ENCODE assay signal across 21 cellular contexts in genomic region chr21:45516671-45517151, GRCh38. TPM values are rescaled to one million over a fixed set of nuclear protein-coding genes. Genes with fewer than 3 reads are reported as not detected.
DNase-seq lines count a peak whose midpoint lies in the region; ATAC-seq, FAIRE-seq and TF ChIP-seq lines count a peak whose summit lies in the region.
"Had no signal": no experiment of that assay in that cellular context is flagged by ENCODE, and none has a peak within 500 bp of the region (broad histone marks: within the 10 kb centered on the region; RNA-seq: fewer than 3 reads in every experiment).

No MANE protein-coding gene starts in this region.

- TF ChIP-seq CTCF in H1 (IDR thresholded peaks at IDR 0.05; ENCODE audit: control extremely low read depth in 1 of 3, insufficient read depth in 1 of 3, low read depth in 1 of 3, low read length in 3 of 3) (no peak), mucosa of descending colon (IDR thresholded peaks at IDR 0.05) (no peak)

- H3K27me3 ChIP-seq in H1 (replicated peaks in 1 of 4; ENCODE audit: control insufficient read depth in 3 of 4, extremely low read depth in 1 of 4, insufficient read depth in 3 of 4, low read length in 3 of 4), result no peaks in the 10 kb centered on the region
- H3K27me3 ChIP-seq: gastroesophageal sphincter had no signal

- H3K27ac ChIP-seq in H1 (ENCODE audit: low read depth, low read length), result no peak overlapping the region
- H3K27ac ChIP-seq: gastroesophageal sphincter had no signal

- H3K9me3 ChIP-seq in H1 (ENCODE audit: insufficient read depth in 2 of 2, low read depth in 1 of 2, low read length in 1 of 2) (peaks cover 0 to 22% of the 10 kb centered on the region in 2 experiments), mucosa of descending colon (peaks cover 31% of the 10 kb centered on the region)

- H2AK5ac ChIP-seq in H1 (ENCODE audit: low read depth, low read length), result no peak overlapping the region

- H2BK20ac ChIP-seq in H1 (ENCODE audit: low read length), result no peak overlapping the region

- H3K9me3 Mint-ChIP-seq in stimulated activated naive CD8-positive, alpha-beta T cell treated with anti-CD3 and anti-CD28 coated beads, Interleukin-15, amount 100 ng/mL, for 72 hours, result peaks cover 38 to 43% of the 10 kb centered on the region in 2 donors

- H3K18ac ChIP-seq in H1 (ENCODE audit: extremely low read depth, low read length), result no peak overlapping the region

- H4K91ac ChIP-seq in H1 (replicated peaks; ENCODE audit: insufficient read length, low read length), result no peak overlapping the region

- CTCF ChIA-PET in H1 (lab: Charles Lee; ENCODE audit: partially characterized antibody), result interaction anchor here (0.9 to 1.2 kb wide), 4 partner anchors 9 to 227 kb away, joined by 3 to 4 read pairs (median 3); no protein-coding TSS in a partner anchor

- H4K8ac ChIP-seq in H1 (ENCODE audit: extremely low read depth, insufficient read depth, low read length), result no peak overlapping the region

- no peak overlapping the region for H3K9ac ChIP-seq in H1 (replicated peaks in 1 of 4; ENCODE audit: extremely low read depth in 1 of 4, low read depth in 3 of 4, low read length in 3 of 4)

- intact Hi-C loops in mucosa of descending colon (cut with DNase I, micrococcal nuclease), result no loop called here

- POLR2A ChIA-PET in H1 (lab: Charles Lee; ENCODE audit: partially characterized antibody), result interaction anchor here (0.7 to 2.5 kb wide), 4 partner anchors 12 to 34 kb away, joined by 3 to 11 read pairs (median 4); no protein-coding TSS in a partner anchor

- peaks cover 46% of the 10 kb centered on the region for H3K4me1 Mint-ChIP-seq in stimulated activated naive CD8-positive, alpha-beta T cell treated with anti-CD3 and anti-CD28 coated beads, Interleukin-15, amount 100 ng/mL, for 72 hours
- H3K4me1 Mint-ChIP-seq: H9, memory B cell had no signal

- H4K20me1 ChIP-seq in H1 (replicated peaks in 1 of 2; ENCODE audit: control insufficient read depth in 1 of 2, insufficient read depth in 2 of 2, low read length in 2 of 2), result peaks cover 8 to 23% of the 10 kb centered on the region in 2 experiments

- H3K36me3 ChIP-seq in H1 (ENCODE audit: control insufficient read depth in 2 of 4, insufficient read depth in 4 of 4, low read length in 3 of 4) (peaks cover 0 to 35% (median 18%) of the 10 kb centered on the region in 4 experiments; a peak in 6 of 8 replicates), mucosa of descending colon (ENCODE audit: low read depth) (no peaks in the 10 kb centered on the region)

- H2BK5ac ChIP-seq in H1 (ENCODE audit: low read depth, low read length), result 0 out of 2 replicates have a peak overlapping the region, but pooled peaks have one; percentile 30

- ATAC-seq in stimulated activated naive CD8-positive, alpha-beta T cell treated with anti-CD3 and anti-CD28 coated beads, Interleukin-15, amount 100 ng/mL, for 72 hours, result no peak
- ATAC-seq in stimulated activated naive CD8-positive, alpha-beta T cell treated with anti-CD3 and anti-CD28 coated beads, Interleukin-15, Interleukin-2, amounts not matched to agents 100 U/mL and 50 U/mL, for 24 hours, result no peak
- ATAC-seq in mucosa of descending colon (no peak), GM19467 (IDR thresholded peaks at IDR 0.05; ENCODE audit: unreplicated experiment) (no peak), HG03135 (IDR thresholded peaks at IDR 0.05; ENCODE audit: unreplicated experiment) (no peak), GM21528 (IDR thresholded peaks at IDR 0.05; ENCODE audit: low FRiP score, unreplicated experiment) (no peak)
- ATAC-seq: esophagus mucosa, gastroesophageal sphincter had no signal

- H3K23ac ChIP-seq in H1 (ENCODE audit: insufficient read length), result no peak overlapping the region

- TF ChIP-seq EP300 in H1 (IDR thresholded peaks at IDR 0.05; ENCODE audit: borderline replicate concordance in 1 of 2, low read depth in 2 of 2, low read length in 2 of 2), result no peak

- no peak overlapping the region for H2BK12ac ChIP-seq in H1 (ENCODE audit: low read depth, low read length)

- no peak for DNase-seq in stimulated activated naive CD8-positive, alpha-beta T cell treated with anti-CD3 and anti-CD28 coated beads, Interleukin-15, amount 100 ng/mL, for 72 hours
- DNase-seq in stimulated activated naive CD8-positive, alpha-beta T cell treated with anti-CD3 and anti-CD28 coated beads, Interleukin-15, Interleukin-2, amounts not matched to agents 100 U/mL and 50 U/mL, for 24 hours, result no peak
- DNase-seq in H1 (ENCODE audit: low read depth in 1 of 2, low spot score in 2 of 2), result no peak
- DNase-seq in mucosa of descending colon, result peak in 2 of 3 donors; percentile 6 to 39
- DNase-seq: effector CD4-positive, alpha-beta T cell; H9; NCI-H1105 treated with DMSO at 0.1 percent for 48 hours; NCI-H2107; NCI-H510A; NK-92 treated with Interleukin-12 subunit alpha and Interleukin-12 subunit beta, amount 100 ng/mL, for 24 hours; occipital lobe; T1000 had no signal

- WGBS in H1 (ENCODE audit: extremely low coverage in 1 of 2, insufficient coverage in 1 of 2, insufficient read length in 1 of 2, insufficient replicate concordance in 2 of 2, low coverage in 1 of 2, low lambda C conversion rate in 2 of 2, missing lambda C conversion rate in 1 of 2), 2 experiments, result 86% methylated on average over 14 of the region's 14 CpGs; no CpG with 5 or more reads in 1 of the 2 experiments

- H3K4ac ChIP-seq in H1 (replicated peaks; ENCODE audit: insufficient read length, low read depth, low read length), result no peak overlapping the region

- H3K23me2 ChIP-seq in H1 (ENCODE audit: low read depth, low read length), result no peaks in the 10 kb centered on the region; the same call in 1 of the 2 replicates

- FAIRE-seq in H1 (lab: Jason Lieb, UNC), result no peak
- FAIRE-seq: islet of Langerhans had no signal

- H4K5ac ChIP-seq in H1 (ENCODE audit: insufficient read length, low read depth, low read length), result no peak overlapping the region

- no peaks in the 10 kb centered on the region for H3K27me3 Mint-ChIP-seq in stimulated activated naive CD8-positive, alpha-beta T cell treated with anti-CD3 and anti-CD28 coated beads, Interleukin-15, amount 100 ng/mL, for 72 hours
- H3K27me3 Mint-ChIP-seq: activated naive CD4-positive, alpha-beta T cell treated with anti-CD3 and anti-CD28 coated beads, Interleukin-2, amount 50 U/mL, for 24 hours; memory B cell had no signal

- no peak overlapping the region for H3K56ac ChIP-seq in H1 (replicated peaks; ENCODE audit: insufficient read length, low read depth, low read length)

- H3K4me1 ChIP-seq in H1 (replicated peaks in 1 of 4; ENCODE audit: control insufficient read depth in 3 of 4, insufficient read depth in 4 of 4, low read length in 3 of 4) (no peaks in the 10 kb centered on the region), mucosa of descending colon (ENCODE audit: low read depth) (peaks cover 14% of the 10 kb centered on the region)
- H3K4me1 ChIP-seq: gastroesophageal sphincter had no signal

- H3K4me3 ChIP-seq in H1 (ENCODE audit: extremely low read depth in 1 of 4, insufficient read depth in 2 of 4, low read depth in 3 of 4, low read length in 4 of 4), result no peak overlapping the region
- no peak overlapping the region for H3K4me3 ChIP-seq in mucosa of descending colon
- H3K4me3 ChIP-seq: gastroesophageal sphincter had no signal

- no peak overlapping the region for H2AFZ ChIP-seq in H1 (ENCODE audit: low read length)

- H3K4me2 ChIP-seq in H1 (ENCODE audit: insufficient read depth in 1 of 2, low read depth in 2 of 2, low read length in 2 of 2), result no peak overlapping the region

- H3K14ac ChIP-seq in H1 (ENCODE audit: insufficient read length), result no peak overlapping the region

- H3K79me2 ChIP-seq in H1 (ENCODE audit: control insufficient read depth in 1 of 2, insufficient read depth in 2 of 2, low read length in 2 of 2), result no peaks in the 10 kb centered on the region

- peak overlapping the region; percentile 95 to 99 for H3K27ac Mint-ChIP-seq in stimulated activated naive CD8-positive, alpha-beta T cell treated with anti-CD3 and anti-CD28 coated beads, Interleukin-15, amount 100 ng/mL, for 72 hours
- H3K27ac Mint-ChIP-seq: activated naive CD4-positive, alpha-beta T cell treated with anti-CD3 and anti-CD28 coated beads, Interleukin-2, amount 50 U/mL, for 24 hours; memory B cell had no signal

- H3K4me3 Mint-ChIP-seq in stimulated activated naive CD8-positive, alpha-beta T cell treated with anti-CD3 and anti-CD28 coated beads, Interleukin-15, amount 100 ng/mL, for 72 hours, result peak overlapping the region in 1 of 2 donors; percentile 35
- H3K4me3 Mint-ChIP-seq: activated naive CD4-positive, alpha-beta T cell treated with anti-CD3 and anti-CD28 coated beads, Interleukin-2, amount 50 U/mL, for 24 hours; activated T-helper 1 cell treated with anti-CD3 and anti-CD28 coated beads, Interleukin-12 subunit alpha, Interleukin-12 subunit beta, Interleukin-2, Interleukin-4 antibody, amounts not matched to agents 30 ng/mL and 10 ng/mL and 1 ng/mL, durations not matched to agents 14 hours and 24 hours and 36 hours; H9; memory B cell had no signal

- no peak for TF ChIP-seq RAD21 in H1 (IDR thresholded peaks at IDR 0.05 in 1 of 2, conservative IDR thresholded peaks at IDR 0.05 in 1 of 2; ENCODE audit: low read depth in 2 of 2, low read length in 2 of 2)

- no peak overlapping the region for H2BK15ac ChIP-seq in H1 (ENCODE audit: low read length)

- no peak for TF ChIP-seq POLR2A in H1 (IDR thresholded peaks at IDR 0.05; ENCODE audit: control extremely low read depth in 1 of 2, low read depth in 2 of 2, low read length in 2 of 2)

- H2BK120ac ChIP-seq in H1 (replicated peaks; ENCODE audit: low read depth, low read length), result no peak overlapping the region

- no peaks in the 10 kb centered on the region for H3K79me1 ChIP-seq in H1 (ENCODE audit: low read depth, low read length)

TF ChIP-seq in H1, 55 proteins besides CTCF, POLR2A, EP300 and RAD21 (continues in another document):
- TF ChIP-seq MAFK (IDR thresholded peaks at IDR 0.05; ENCODE audit: low read depth, low read length) (no peak), SIX5 (IDR thresholded peaks at IDR 0.05; ENCODE audit: low read depth, low read length) (no peak), SIN3A (conservative IDR thresholded peaks at IDR 0.05 in 1 of 2, IDR thresholded peaks at IDR 0.05 in 1 of 2; ENCODE audit: low read depth in 1 of 2, low read length in 2 of 2) (no peak), HDAC6 (IDR thresholded peaks at IDR 0.05; ENCODE audit: low read depth, low read length) (no peak), GABPA (IDR thresholded peaks at IDR 0.05; ENCODE audit: borderline replicate concordance, insufficient read depth, low read length) (no peak), CBX5 (IDR thresholded peaks at IDR 0.05; ENCODE audit: low read depth, low read length) (no peak)

RNA-seq across cellular contexts. Expression of gene SLC19A1, which starts 25.5 kb away (rescaled TPM):
- total RNA-seq in H1 (2021; fragmentation: NEBNext Ultra II Directional; extraction: Animal tissue kit (Norgen Biotek cat#: 25700)), result 31.6 and 33.5 TPM in 2 replicates
- polyA plus RNA-seq in H1 (2011; rRNA removed), result 43.8 and 48.3 TPM in 2 replicates
- polyA plus RNA-seq in H1 (2011; cell fraction: cytosol; rRNA removed), result 22.7 TPM
- 47.4 TPM for polyA plus RNA-seq in H1 (2011; cell fraction: nucleus; rRNA removed)
- 47.5 to 77.8 TPM (median 65.6 TPM) in 4 replicates for polyA plus RNA-seq in H1 (2012, experiment 1 of 2)
- 70.7 TPM for polyA plus RNA-seq in H1 (2012, experiment 2 of 2)
- polyA plus RNA-seq in H1 (2013, experiment 1 of 2), result 40.9 TPM
- 42.0 TPM for polyA plus RNA-seq in H1 (2013, experiment 2 of 2)
- polyA minus RNA-seq in H1 (2011; rRNA and poly(A)+ RNA removed), result 12.0 and 29.3 TPM in 2 replicates
- polyA minus RNA-seq in H1 (2011; cell fraction: cytosol; rRNA and poly(A)+ RNA removed), result 17.7 TPM
- 18.7 TPM for polyA minus RNA-seq in H1 (2011; cell fraction: nucleus; rRNA and poly(A)+ RNA removed)
- total RNA-seq in mucosa of descending colon, result 10 to 100 TPM; 12.6 to 22.8 (median 12.7) TPM

Comparison
In these comparisons a context has a peak if more than half of its experiments do, and no peak if none do; other contexts are left out.
1. DNase-seq: peak in mucosa of descending colon (2 of 3); none in stimulated activated naive CD8-positive, alpha-beta T cell treated with anti-CD3 and anti-CD28 coated beads, Interleukin-15, amount 100 ng/mL, for 72 hours (0 of 2), stimulated activated naive CD8-positive, alpha-beta T cell treated with anti-CD3 and anti-CD28 coated beads, Interleukin-15, Interleukin-2, amounts not matched to agents 100 U/mL and 50 U/mL, for 24 hours (single experiment) and H1 (0 of 2).